In the genomic region with DNA sequence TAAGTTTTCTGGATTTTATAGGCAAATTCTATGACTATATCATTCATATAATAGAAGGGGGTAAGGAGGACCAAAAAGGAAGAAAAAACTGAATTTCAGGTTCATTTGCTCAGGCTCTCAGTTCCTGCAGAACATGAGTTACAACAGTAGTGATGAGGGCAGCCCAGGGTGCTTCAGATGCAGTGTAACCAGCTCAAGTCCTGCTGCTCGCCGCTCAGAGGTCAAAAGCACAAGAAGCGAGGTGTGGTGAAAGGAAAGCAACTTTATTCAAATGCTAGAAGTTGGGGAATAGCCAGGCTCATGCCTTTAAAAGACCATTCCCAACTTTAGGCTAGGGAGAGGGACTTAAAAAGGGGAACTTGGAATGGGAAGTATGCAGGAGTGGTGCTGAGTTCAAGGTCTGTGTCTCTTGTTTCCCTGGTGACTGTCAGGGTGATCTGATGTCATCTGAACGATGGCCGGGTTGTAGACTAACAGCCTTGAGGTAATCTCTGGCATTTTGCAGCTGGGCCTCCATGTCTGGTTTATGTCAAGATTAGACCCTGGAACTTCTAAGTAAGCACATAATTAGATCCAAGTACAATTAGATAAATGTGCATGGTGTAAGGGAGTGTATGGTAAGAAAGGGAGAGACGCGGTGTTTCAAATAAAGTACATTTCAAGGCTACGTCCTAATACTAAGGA, we compare ENCODE assay signal across 16 cellular contexts. TPM values are rescaled to one million over a fixed set of nuclear protein-coding genes. Genes with fewer than 3 reads are reported as not detected.
DNase-seq lines count a peak whose midpoint lies in the region; ATAC-seq, FAIRE-seq and TF ChIP-seq lines count a peak whose summit lies in the region.
"Had no signal": no experiment of that assay in that cellular context is flagged by ENCODE, and none has a peak within 500 bp of the region (broad histone marks: within the 10 kb centered on the region; RNA-seq: fewer than 3 reads in every experiment).

No MANE protein-coding gene starts in this region.

- H3K36me3 Mint-ChIP-seq in type B pancreatic cell: no peaks in the 10 kb centered on the region

- peaks cover 5% of the 10 kb centered on the region for H3K9me3 Mint-ChIP-seq in type B pancreatic cell

- ATAC-seq in GM19324 (IDR thresholded peaks at IDR 0.05; ENCODE audit: low FRiP score, unreplicated experiment): no peak
- ATAC-seq: HCT116 had no signal

- H3K27ac ChIP-seq in adrenal gland: peak overlapping the region in 4 of 5 donors; percentile 52 to 72 (median 68)
- H3K27ac ChIP-seq: BLaER1, KMS-11, PC-9 had no signal

- in situ Hi-C loops in G401 (cut with HindIII; ENCODE audit: low sequenced_read_pairs): no loop called here

- H3K4me3 Mint-ChIP-seq in type B pancreatic cell: peak overlapping the region; percentile 9

- intact Hi-C loops in adrenal gland (cut with DNase I): no loop called here

- no peaks in the 10 kb centered on the region for H3K27me3 Mint-ChIP-seq in type B pancreatic cell

- peak; percentile 92 for DNase-seq in NCI-H82 treated with DMSO at 0.1 percent for 48 hours (lab: John Stamatoyannopoulos, UW; ENCODE audit: unreplicated experiment)
- DNase-seq in adrenal gland: peak; percentile 58 to 85 (median 75)
- DNase-seq in left kidney (ENCODE audit: low read depth, low spot score): peak; percentile 33
- no peak for DNase-seq in type B pancreatic cell (ENCODE audit: extremely low spot score, unreplicated experiment)
- no peak for DNase-seq in G401 (ENCODE audit: low spot score)
- DNase-seq in GM19239 (ENCODE audit: insufficient read length, low spot score): no peak
- DNase-seq: EL, NCI-H1092 treated with DMSO at 0.1 percent for 48 hours, NCI-H1694, NCI-H345, NCI-H69, PC-9 had no signal

- no peaks in the 10 kb centered on the region for H3K27me3 ChIP-seq in adrenal gland
- H3K27me3 ChIP-seq: BLaER1 had no signal

- H3K27ac Mint-ChIP-seq in type B pancreatic cell: no peak overlapping the region

- peaks cover 9 to 27% of the 10 kb centered on the region in 2 donors for H3K4me1 ChIP-seq in adrenal gland (replicated peaks in 1 of 2)
- H3K4me1 ChIP-seq: BLaER1 had no signal

- peak overlapping the region in 1 of 4 donors; percentile 7 for H3K4me3 ChIP-seq in adrenal gland
- H3K4me3 ChIP-seq: BLaER1, PC-9 had no signal

- TF ChIP-seq POLR2A in adrenal gland (IDR thresholded peaks at IDR 0.05): no peak

- TF ChIP-seq CTCF in adrenal gland (IDR thresholded peaks at IDR 0.05): no peak
- TF ChIP-seq CTCF in type B pancreatic cell (conservative IDR thresholded peaks at IDR 0.05): no peak

- peaks cover 9% of the 10 kb centered on the region for H3K4me1 Mint-ChIP-seq in type B pancreatic cell (ENCODE audit: unreplicated experiment)

- H3K9me3 ChIP-seq in adrenal gland (replicated peaks in 1 of 3): no peaks in the 10 kb centered on the region
- H3K9me3 ChIP-seq: BLaER1 had no signal

- 24 to 43% (median 38%) methylated on average over 8 of the region's 8 CpGs for WGBS in adrenal gland, 4 donors

- H3K36me3 ChIP-seq in adrenal gland (replicated peaks in 1 of 2): no peaks in the 10 kb centered on the region
- H3K36me3 ChIP-seq: BLaER1 had no signal

- FAIRE-seq in GM19239 (lab: Jason Lieb, UNC): no peak

RNA-seq across cellular contexts. Expression of a gene that starts 14.5 kb away (rescaled TPM):
- total RNA-seq in adrenal gland (100 to 1,000 TPM in 4 of 8 donors, 10 to 100 TPM in 4; 23.8 to 190 (median 85.4) TPM), type B pancreatic cell (ENCODE audit: low replicate concordance) (90.8 and 106 TPM in 2 replicates)
- 100 to 1,000 TPM in 1 of 3 donors, 10 to 100 TPM in 2; 50.8 to 141 (median 68.1) TPM for polyA plus RNA-seq in adrenal gland
- total RNA-seq in G401 (2014; rRNA removed; shearing (Covaris generic)): 2.3 and 20.2 TPM in 2 replicates

Comparison
In these comparisons a context has a peak if more than half of its experiments do, and no peak if none do; other contexts are left out.
1. DNase-seq: peak in NCI-H82 treated with DMSO at 0.1 percent for 48 hours (single experiment), adrenal gland (7 of 7) and left kidney (single experiment); none in type B pancreatic cell (single experiment), G401 (single experiment) and GM19239 (single experiment).